In the genomic region with DNA sequence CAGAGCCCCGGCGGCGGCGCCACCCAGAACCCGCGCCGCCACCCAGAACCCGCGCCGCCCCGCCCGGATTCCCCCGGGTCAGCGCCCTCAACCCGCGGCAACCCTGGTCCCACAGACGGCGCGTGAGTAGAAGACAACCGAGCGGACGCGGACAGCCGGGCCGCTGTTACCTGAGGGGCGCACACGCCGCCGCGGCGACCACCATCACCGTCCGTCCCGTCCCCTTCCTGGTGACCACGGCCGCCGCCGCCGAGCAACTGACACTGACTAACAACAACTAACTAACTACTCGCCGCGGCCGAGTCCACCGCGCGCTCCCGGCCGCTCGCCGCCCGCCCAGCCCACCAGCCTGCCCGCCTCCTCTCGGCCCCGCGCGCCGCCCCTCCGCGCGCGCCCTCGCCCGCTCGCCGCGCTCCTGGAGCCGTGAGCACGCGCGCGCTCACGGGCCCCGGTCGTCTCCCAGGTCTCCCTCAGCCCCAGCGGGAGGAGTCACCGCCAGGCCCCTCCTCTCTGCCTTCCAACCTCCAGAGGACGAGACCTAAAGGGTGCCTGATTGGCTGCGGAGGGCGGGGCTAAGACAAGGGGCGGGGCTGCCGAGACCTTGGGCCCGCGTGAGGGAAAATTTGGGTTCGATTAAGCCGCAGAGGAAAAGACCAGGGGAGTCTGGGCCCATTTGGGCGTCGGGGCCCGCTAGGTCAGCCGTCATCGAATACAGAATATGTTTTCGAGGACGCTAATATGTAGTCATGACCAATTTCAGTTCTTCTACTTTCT, we compare ENCODE assay signal across 8 cellular contexts. TPM values are rescaled to one million over a fixed set of nuclear protein-coding genes. Genes with fewer than 3 reads are reported as not detected.
A peak's percentile ranks its signal among the peaks of the same experiment; 100 is the strongest.
DNase-seq lines count a peak whose midpoint lies in the region; ATAC-seq and TF ChIP-seq lines count a peak whose summit lies in the region.

Gene PEAK1 (minus strand): TSS at position 269 of the 774 bp plus-strand sequence. CDS start 238,178 bp downstream, outside the sequence.

- DNase-seq in DMS79 treated with DMSO at 0.1 percent for 48 hours (lab: John Stamatoyannopoulos, UW) (peak; percentile 74), Peyer's patch (peak; percentile 99 to 100 (median 100))
- peak; percentile 100 for DNase-seq in activated T-cell treated with anti-CD3 and anti-CD28 coated beads, Interleukin-2, amount 50 U/mL, for 48 hours
- DNase-seq in stimulated activated CD8-positive, alpha-beta memory T cell treated with anti-CD3 and anti-CD28 coated beads, Interleukin-7, amount 100 ng/mL, for 24 hours (ENCODE audit: low read depth), result peak; percentile 100

- peak; percentile 93 for ATAC-seq in GM21786 (IDR thresholded peaks at IDR 0.05; ENCODE audit: unreplicated experiment)
- ATAC-seq in esophagus mucosa, result peak; percentile 100

- H3K27me3 ChIP-seq in Peyer's patch, result no peaks in the 10 kb centered on the region
- H3K27me3 ChIP-seq in muscle layer of duodenum (ENCODE audit: low read depth, low read length), result no peaks in the 10 kb centered on the region

- H3K4me3 ChIP-seq in Peyer's patch (peak within 1 kb of the TSS; percentile 87 to 95 (median 92)), muscle layer of duodenum (ENCODE audit: low read depth in 1 of 2, low read length in 2 of 2) (peak within 1 kb of the TSS; percentile 83 to 98)

- H3K27ac ChIP-seq in KOPT-K1 (ENCODE audit: low read depth, low read length, poor library complexity, severe bottlenecking) (peak within 1 kb of the TSS; percentile 85), Peyer's patch (peak within 1 kb of the TSS; percentile 94 to 98 (median 96)), muscle layer of duodenum (ENCODE audit: low read length) (peak within 1 kb of the TSS; percentile 98)

- TF ChIP-seq CTCF in Peyer's patch (IDR thresholded peaks at IDR 0.05), result no peak

- no peaks in the 10 kb centered on the region for H3K9me3 ChIP-seq in KOPT-K1 (ENCODE audit: insufficient read depth, low read length, poor library complexity, severe bottlenecking)
- no peaks in the 10 kb centered on the region for H3K9me3 ChIP-seq in Peyer's patch
- H3K9me3 ChIP-seq in muscle layer of duodenum (ENCODE audit: control insufficient read depth in 1 of 2, low read length in 2 of 2), result no peaks in the 10 kb centered on the region

- peaks cover 0 to 47% (median 12%) of the 10 kb centered on the region in 4 donors for H3K4me1 ChIP-seq in Peyer's patch
- peaks cover 3 to 19% of the 10 kb centered on the region in 2 donors for H3K4me1 ChIP-seq in muscle layer of duodenum (ENCODE audit: control insufficient read depth in 1 of 2, insufficient read depth in 2 of 2, low read length in 2 of 2)

- H3K36me3 ChIP-seq in KOPT-K1 (ENCODE audit: insufficient read depth, low read length), result no peaks in the 10 kb centered on the region
- H3K36me3 ChIP-seq in Peyer's patch, result no peaks in the 10 kb centered on the region
- peaks cover 0 to 11% of the 10 kb centered on the region in 2 donors for H3K36me3 ChIP-seq in muscle layer of duodenum (ENCODE audit: control insufficient read depth in 1 of 2, insufficient read depth in 2 of 2, low read length in 2 of 2)

- peak; percentile 85 to 91 for TF ChIP-seq POLR2A in Peyer's patch (IDR thresholded peaks at IDR 0.05)

RNA-seq across cellular contexts. Expression of gene PEAK1, which starts in this region (rescaled TPM):
- 10 to 100 TPM; 28.7 to 81.7 (median 52.4) TPM for total RNA-seq in Peyer's patch
- total RNA-seq in esophagus mucosa, result 10.5 TPM

Comparison
In these comparisons a context has a peak if more than half of its experiments do, and no peak if none do; other contexts are left out.
1. Peak in every context shown above with its lines: DNase-seq, ATAC-seq, H3K4me3 ChIP-seq and H3K27ac ChIP-seq.